In the genomic region with DNA sequence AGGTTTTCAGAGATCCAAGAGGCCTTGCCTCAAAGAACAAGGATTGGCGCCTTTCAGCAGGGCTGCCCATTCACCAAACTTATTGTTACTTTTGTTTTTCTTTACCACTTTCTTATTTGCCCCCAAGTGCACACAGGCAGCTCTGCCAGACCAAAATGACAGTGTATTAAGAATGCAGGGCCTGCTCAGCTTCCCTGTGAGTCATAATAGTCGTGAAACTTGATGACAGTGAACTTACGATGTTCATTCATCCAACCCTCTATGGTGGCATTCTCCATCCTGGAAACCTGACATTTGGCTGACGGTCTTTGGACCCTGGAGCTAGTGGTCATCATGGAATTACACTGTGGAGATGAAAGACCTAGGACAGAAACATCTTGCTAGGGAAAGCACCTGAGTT, we compare ENCODE assay signal across 17 cellular contexts. TPM values are rescaled to one million over a fixed set of nuclear protein-coding genes. Genes with fewer than 3 reads are reported as not detected.
DNase-seq lines count a peak whose midpoint lies in the region; ATAC-seq and TF ChIP-seq lines count a peak whose summit lies in the region.
"Had no signal": no experiment of that assay in that cellular context is flagged by ENCODE, and none has a peak within 500 bp of the region (broad histone marks: within the 10 kb centered on the region; RNA-seq: fewer than 3 reads in every experiment).

No MANE protein-coding gene starts in this region.

- no peak overlapping the region for H3K23ac ChIP-seq in mesenchymal stem cell (ENCODE audit: low read length in 2 of 2)

- DNase-seq in myocyte (ENCODE audit: low read depth) (peak; percentile 6), caudate nucleus (lab: John Stamatoyannopoulos, UW) (no peak), mesenchymal stem cell (no peak), GM03348 (ENCODE audit: low spot score) (no peak), heart left ventricle (no peak)
- DNase-seq: activated CD4-positive, alpha-beta T cell treated with anti-CD3 and anti-CD28 coated beads, Interleukin-2, amount 10 ng/mL, durations not matched to agents 7 days and 5 days; activated effector memory CD4-positive, alpha-beta T cell treated with Interleukin-2 at 50 U/mL for 16 hours; dorsolateral prefrontal cortex; NCI-H1417; RPMI8226 had no signal

- H3K14ac ChIP-seq in mesenchymal stem cell (ENCODE audit: low read length in 2 of 2): no peak overlapping the region

- H3K27ac ChIP-seq in caudate nucleus (ENCODE audit: low read depth, low read length): no peak overlapping the region
- H3K27ac ChIP-seq in mesenchymal stem cell (ENCODE audit: low read length, poor library complexity, severe bottlenecking): no peak overlapping the region
- no peak overlapping the region for H3K27ac ChIP-seq in heart left ventricle
- H3K27ac ChIP-seq: C4-2B, dorsolateral prefrontal cortex, neutrophil, skin epidermis had no signal

- H2AK5ac ChIP-seq in mesenchymal stem cell (ENCODE audit: low read length, severe bottlenecking): no peak overlapping the region

- no peak for TF ChIP-seq CTCF in heart left ventricle (IDR thresholded peaks at IDR 0.05)

- H2BK5ac ChIP-seq in mesenchymal stem cell (ENCODE audit: low read depth, low read length, poor library complexity, severe bottlenecking): no peak overlapping the region

- no peaks in the 10 kb centered on the region for H3K79me1 ChIP-seq in mesenchymal stem cell (replicated peaks; ENCODE audit: low read length, poor library complexity, severe bottlenecking)

- no peak overlapping the region for H4K91ac ChIP-seq in mesenchymal stem cell (ENCODE audit: low read length)

- H4K8ac ChIP-seq in mesenchymal stem cell (ENCODE audit: low read length): no peak overlapping the region

- H3K4me3 ChIP-seq in mesenchymal stem cell (ENCODE audit: insufficient read depth in 1 of 2, low read depth in 1 of 2, low read length in 2 of 2): no peak overlapping the region
- H3K4me3 ChIP-seq in heart left ventricle: no peak overlapping the region
- H3K4me3 ChIP-seq: dorsolateral prefrontal cortex, skin epidermis had no signal

- H3K4me2 ChIP-seq in mesenchymal stem cell (ENCODE audit: low read length, poor library complexity, severe bottlenecking): no peak overlapping the region

- H3K9me3 ChIP-seq in mesenchymal stem cell (ENCODE audit: control insufficient read depth, low read length) (no peaks in the 10 kb centered on the region), heart left ventricle (no peaks in the 10 kb centered on the region)
- H3K9me3 ChIP-seq: neutrophil had no signal

- H3K4me1 ChIP-seq in mesenchymal stem cell (ENCODE audit: control insufficient read depth, insufficient read depth, low read depth, low read length) (no peaks in the 10 kb centered on the region), heart left ventricle (peaks cover 0 to 37% (median 0%) of the 10 kb centered on the region in 12 donors)

- no peak overlapping the region for H3K4ac ChIP-seq in mesenchymal stem cell (ENCODE audit: low read depth in 1 of 2, low read length in 2 of 2)

- 84% methylated on average over 3 of the region's 4 CpGs for WGBS in mesenchymal stem cell
- WGBS in heart left ventricle, 4 donors: 80 to 86% (median 81%) methylated on average over 4 of the region's 4 CpGs

- ATAC-seq in GM18870 (IDR thresholded peaks at IDR 0.05; ENCODE audit: unreplicated experiment) (peak; percentile 29), HG02588 (IDR thresholded peaks at IDR 0.05; ENCODE audit: unreplicated experiment) (peak; percentile 39), HG03469 (IDR thresholded peaks at IDR 0.05; ENCODE audit: unreplicated experiment) (peak; percentile 20), heart left ventricle (no peak)

- H3K36me3 ChIP-seq in mesenchymal stem cell (ENCODE audit: control insufficient read depth in 1 of 2, insufficient read depth in 2 of 2, low read depth in 1 of 2, low read length in 2 of 2) (no peaks in the 10 kb centered on the region), heart left ventricle (peaks cover 0 to 28% (median 4%) of the 10 kb centered on the region in 9 donors)
- H3K36me3 ChIP-seq: neutrophil had no signal

- no peak overlapping the region for H2AFZ ChIP-seq in mesenchymal stem cell (ENCODE audit: low read depth, low read length)

- H2BK120ac ChIP-seq in mesenchymal stem cell (ENCODE audit: low read depth, low read length): no peak overlapping the region

- peaks cover 0 to 23% of the 10 kb centered on the region in 2 experiments for H3K27me3 ChIP-seq in mesenchymal stem cell (ENCODE audit: control insufficient read depth in 1 of 2, insufficient read depth in 1 of 2, low read length in 2 of 2)
- H3K27me3 ChIP-seq in heart left ventricle: peaks cover 0 to 4% (median 0%) of the 10 kb centered on the region in 9 donors
- H3K27me3 ChIP-seq: neutrophil had no signal

- no peak for TF ChIP-seq POLR2A in heart left ventricle (IDR thresholded peaks at IDR 0.05)

- H2BK15ac ChIP-seq in mesenchymal stem cell (ENCODE audit: low read depth, poor library complexity, severe bottlenecking): no peak overlapping the region

- H3K18ac ChIP-seq in mesenchymal stem cell (ENCODE audit: low read depth in 1 of 2, low read length in 2 of 2): no peak overlapping the region

- intact Hi-C loops in heart left ventricle (cut with DNase I): no loop called here

- no peak overlapping the region for H3K9ac ChIP-seq in mesenchymal stem cell (ENCODE audit: low read length)

- H2BK12ac ChIP-seq in mesenchymal stem cell (ENCODE audit: low read length in 2 of 2): no peak overlapping the region

RNA-seq across cellular contexts. Expression of a gene that starts 44.3 kb away (rescaled TPM):
- total RNA-seq in myocyte (0.08 TPM in 1 of 2 replicates, not detected in the other), heart left ventricle (10 to 100 TPM in 8 of 9 donors, 1 to 10 TPM in 1; 9.8 to 32.0 (median 21.0) TPM)
- not detected for polyA plus RNA-seq in myocyte (2012)
- polyA plus RNA-seq in mesenchymal stem cell (2013, experiment 1 of 2): not detected
- polyA plus RNA-seq in mesenchymal stem cell (2013, experiment 2 of 2): 0.01 TPM
- polyA plus RNA-seq in heart left ventricle: 10 to 100 TPM; 11.4 to 15.4 TPM
- total RNA-seq: activated CD4-positive, alpha-beta T cell treated with anti-CD3 and anti-CD28 coated beads, Interleukin-2, amount 10 ng/mL, durations not matched to agents 7 days and 5 days; T-helper 2 cell treated with Interferon-gamma antibody and Interleukin-4, amounts not matched to agents 100 ng/mL and 5 ng/mL, for 36 hours had no signal

Comparison
In these comparisons a context has a peak if more than half of its experiments do, and no peak if none do; other contexts are left out.
1. ATAC-seq: peak in GM18870 (single experiment), HG02588 (single experiment) and HG03469 (single experiment); none in heart left ventricle (0 of 4).
2. RNA of a gene that starts 44.3 kb away (total RNA-seq): 9.8 to 32.0 TPM in heart left ventricle; 0.08 TPM in myocyte; every median in the first group is over 10 times any median in the second.